ENCODE assay signal across 8 cellular contexts in genomic region chr19:55486971-55487883, GRCh38. TPM values are rescaled to one million over a fixed set of nuclear protein-coding genes. Genes with fewer than 3 reads are reported as not detected.
DNase-seq lines count a peak whose midpoint lies in the region; ATAC-seq, FAIRE-seq and TF ChIP-seq lines count a peak whose summit lies in the region.

No MANE protein-coding gene starts in this region.

- H3K27ac ChIP-seq in SJCRH30 (peak overlapping the region; percentile 96), body of pancreas (peak overlapping the region in 3 of 4 donors; percentile 12 to 64 (median 57)), keratinocyte (ENCODE audit: control insufficient read depth, insufficient read depth, low read length) (peak overlapping the region; percentile 77)

- no peak for TF ChIP-seq POLR2A in body of pancreas (IDR thresholded peaks at IDR 0.05)

- H3K79me2 ChIP-seq in keratinocyte (ENCODE audit: control insufficient read depth, insufficient read depth, low read length), result no peaks in the 10 kb centered on the region

- H3K4me1 ChIP-seq in SJCRH30 (peaks cover 33% of the 10 kb centered on the region), body of pancreas (peaks cover 39% of the 10 kb centered on the region), keratinocyte (ENCODE audit: control insufficient read depth, extremely low read depth, insufficient read depth, low read length) (peaks cover 31% of the 10 kb centered on the region)

- ATAC-seq in body of pancreas (no peak), GM18867 (IDR thresholded peaks at IDR 0.05; ENCODE audit: unreplicated experiment) (no peak), HG02759 (IDR thresholded peaks at IDR 0.05; ENCODE audit: unreplicated experiment) (no peak)

- H3K4me3 ChIP-seq in SJCRH30, result peak overlapping the region; percentile 29
- H3K4me3 ChIP-seq in body of pancreas, result no peak overlapping the region
- peak overlapping the region in 2 of 3 experiments; percentile 42 to 46 for H3K4me3 ChIP-seq in keratinocyte (ENCODE audit: control insufficient read depth in 2 of 3, extremely low read depth in 1 of 3, insufficient read depth in 2 of 3, low read depth in 1 of 3, low read length in 3 of 3)

- dilution Hi-C loops in keratinocyte (cut with MboI; ENCODE audit: extremely low pct_ligation_motif_present, low sequenced_read_pairs), result no loop called here

- peaks cover 3% of the 10 kb centered on the region for H3K9me1 ChIP-seq in keratinocyte (ENCODE audit: control insufficient read depth, extremely low read depth, insufficient read depth, low read length)

- peak; percentile 88 for FAIRE-seq in G401.6 (lab: Jason Lieb, UNC)
- FAIRE-seq in keratinocyte (lab: Jason Lieb, UNC), result peak; percentile 79

- H4K20me1 ChIP-seq in keratinocyte (ENCODE audit: control insufficient read depth, extremely low read depth, insufficient read depth, low read length), result no peaks in the 10 kb centered on the region

- H3K36me3 ChIP-seq in SJCRH30 (no peaks in the 10 kb centered on the region), body of pancreas (replicated peaks in 1 of 2; ENCODE audit: insufficient read depth in 1 of 2, low read depth in 2 of 2) (no peaks in the 10 kb centered on the region), keratinocyte (ENCODE audit: control insufficient read depth in 2 of 2, extremely low read depth in 1 of 2, insufficient read depth in 2 of 2, low read length in 2 of 2) (peaks cover 0 to 5% of the 10 kb centered on the region in 2 experiments)

- DNase-seq in SJCRH30 (peak; percentile 92 to 94), body of pancreas (no peak), keratinocyte (ENCODE audit: low read depth, low spot score) (peak; percentile 23), NCI-H82 (lab: John Stamatoyannopoulos, UW) (no peak)
- DNase-seq in stimulated activated CD4-positive, alpha-beta T cell treated with anti-CD3 and anti-CD28 coated beads, Interleukin-2, amount 100 ng/mL, for 4 hours (ENCODE audit: low read depth), result peak; percentile 52

- H3K9me3 ChIP-seq in SJCRH30 (replicated peaks), result no peaks in the 10 kb centered on the region
- no peaks in the 10 kb centered on the region for H3K9me3 ChIP-seq in body of pancreas
- no peaks in the 10 kb centered on the region for H3K9me3 ChIP-seq in keratinocyte (ENCODE audit: control insufficient read depth, low read depth, low read length)

- H3K4me2 ChIP-seq in keratinocyte (ENCODE audit: control insufficient read depth, extremely low read depth, insufficient read depth, low read depth, low read length), result peak overlapping the region; percentile 52

- H2AFZ ChIP-seq in keratinocyte (ENCODE audit: control insufficient read depth, low read length), result no peak overlapping the region

- H3K27me3 ChIP-seq in SJCRH30, result no peaks in the 10 kb centered on the region
- H3K27me3 ChIP-seq in body of pancreas, result no peaks in the 10 kb centered on the region
- H3K27me3 ChIP-seq in keratinocyte (ENCODE audit: control insufficient read depth, extremely low read depth, insufficient read depth, low read length), result peaks cover 17% of the 10 kb centered on the region

- H3K9ac ChIP-seq in keratinocyte (ENCODE audit: control insufficient read depth, extremely low read depth, insufficient read depth, low read length), result peak overlapping the region; percentile 63

- intact Hi-C loops in body of pancreas (cut with DNase I), result no loop called here

- WGBS in body of pancreas, 2 donors, result 38 to 42% methylated on average over 10 to 26 of the region's 26 CpGs

- TF ChIP-seq CTCF in body of pancreas (IDR thresholded peaks at IDR 0.05) (no peak), keratinocyte (optimal IDR thresholded peaks at IDR 0.05 in 1 of 3, IDR thresholded peaks at IDR 0.05 in 1 of 3, conservative IDR thresholded peaks at IDR 0.05 in 1 of 3; ENCODE audit: extremely low read depth in 1 of 3, insufficient read depth in 2 of 3, low read length in 3 of 3) (no peak)

RNA-seq across cellular contexts. Expression of gene SSC5D, which starts 1.0 kb away (rescaled TPM):
- total RNA-seq in SJCRH30 (2014; rRNA removed; shearing (Covaris generic)), result 3.1 and 3.8 TPM in 2 replicates
- total RNA-seq in body of pancreas, result 1 to 10 TPM; 2.6 to 3.3 TPM
- polyA plus RNA-seq in keratinocyte, result not detected in 3 replicates
- polyA plus RNA-seq in keratinocyte (2011; ENCODE audit: low read depth), result not detected
- 0.01 TPM in 1 of 2 replicates, not detected in the other for polyA plus RNA-seq in keratinocyte (2011; cell fraction: cytosol; rRNA removed)
- polyA plus RNA-seq in keratinocyte (2011; cell fraction: nucleus; rRNA removed), result 0.09 and 0.10 TPM in 2 replicates
- polyA plus RNA-seq in keratinocyte (2012; ENCODE audit: low replicate concordance), result 0.03 TPM in 1 of 2 replicates, not detected in the other
- not detected in 3 replicates for polyA minus RNA-seq in keratinocyte
- not detected for polyA minus RNA-seq in keratinocyte (2011; cell fraction: cytosol; rRNA and poly(A)+ RNA removed)
- polyA minus RNA-seq in keratinocyte (2011; cell fraction: nucleus; rRNA and poly(A)+ RNA removed), result not detected in 2 replicates

RNA-seq across cellular contexts. Expression of gene NAT14, which starts 2.2 kb away (rescaled TPM):
- total RNA-seq in SJCRH30 (2014; rRNA removed; shearing (Covaris generic)), result 22.1 and 25.9 TPM in 2 replicates
- 1 to 10 TPM; 4.2 to 8.2 TPM for total RNA-seq in body of pancreas
- polyA plus RNA-seq in keratinocyte, result 11.0 to 12.5 TPM (median 11.9 TPM) in 3 replicates
- polyA plus RNA-seq in keratinocyte (2011; ENCODE audit: low read depth), result 0.66 TPM
- 7.2 and 15.0 TPM in 2 replicates for polyA plus RNA-seq in keratinocyte (2011; cell fraction: cytosol; rRNA removed)
- polyA plus RNA-seq in keratinocyte (2011; cell fraction: nucleus; rRNA removed), result 21.8 and 24.6 TPM in 2 replicates
- polyA plus RNA-seq in keratinocyte (2012; ENCODE audit: low replicate concordance), result 6.8 and 20.9 TPM in 2 replicates
- 2.2 to 14.3 TPM (median 2.7 TPM) in 3 replicates for polyA minus RNA-seq in keratinocyte
- 6.7 TPM for polyA minus RNA-seq in keratinocyte (2011; cell fraction: cytosol; rRNA and poly(A)+ RNA removed)
- polyA minus RNA-seq in keratinocyte (2011; cell fraction: nucleus; rRNA and poly(A)+ RNA removed), result 2.6 and 3.3 TPM in 2 replicates

RNA-seq across cellular contexts. Expression of gene ZNF628, which starts 10.8 kb away (rescaled TPM):
- total RNA-seq in SJCRH30 (2014; rRNA removed; shearing (Covaris generic)), result 2.9 and 3.6 TPM in 2 replicates
- 1 to 10 TPM; 3.4 to 8.2 TPM for total RNA-seq in body of pancreas
- polyA plus RNA-seq in keratinocyte, result 0.22 to 1.5 TPM (median 0.39 TPM) in 3 replicates
- polyA plus RNA-seq in keratinocyte (2011; ENCODE audit: low read depth), result 0.72 TPM
- 0.29 and 1.6 TPM in 2 replicates for polyA plus RNA-seq in keratinocyte (2011; cell fraction: cytosol; rRNA removed)
- 1.5 and 2.0 TPM in 2 replicates for polyA plus RNA-seq in keratinocyte (2011; cell fraction: nucleus; rRNA removed)
- polyA plus RNA-seq in keratinocyte (2012; ENCODE audit: low replicate concordance), result 1.9 and 5.8 TPM in 2 replicates
- 0.19 to 1.6 TPM (median 0.23 TPM) in 3 replicates for polyA minus RNA-seq in keratinocyte
- polyA minus RNA-seq in keratinocyte (2011; cell fraction: cytosol; rRNA and poly(A)+ RNA removed), result 7.1 TPM
- polyA minus RNA-seq in keratinocyte (2011; cell fraction: nucleus; rRNA and poly(A)+ RNA removed), result 3.0 and 3.1 TPM in 2 replicates

RNA-seq across cellular contexts. Expression of gene C19orf85, which starts 22.7 kb away (rescaled TPM):
- total RNA-seq in SJCRH30 (2014; rRNA removed; shearing (Covaris generic)), result not detected in 2 replicates
- not detected for total RNA-seq in body of pancreas
- polyA plus RNA-seq in keratinocyte, result not detected in 3 replicates
- not detected for polyA plus RNA-seq in keratinocyte (2011; ENCODE audit: low read depth)
- polyA plus RNA-seq in keratinocyte (2011; cell fraction: cytosol; rRNA removed), result not detected in 2 replicates
- 0.11 TPM in 1 of 2 replicates, not detected in the other for polyA plus RNA-seq in keratinocyte (2011; cell fraction: nucleus; rRNA removed)
- polyA plus RNA-seq in keratinocyte (2012; ENCODE audit: low replicate concordance), result not detected in 2 replicates
- polyA minus RNA-seq in keratinocyte, result not detected in 3 replicates
- polyA minus RNA-seq in keratinocyte (2011; cell fraction: cytosol; rRNA and poly(A)+ RNA removed), result not detected
- not detected in 2 replicates for polyA minus RNA-seq in keratinocyte (2011; cell fraction: nucleus; rRNA and poly(A)+ RNA removed)

RNA-seq across cellular contexts. Expression of gene ISOC2, which starts 25.8 kb away (rescaled TPM):
- 63.2 and 70.8 TPM in 2 replicates for total RNA-seq in SJCRH30 (2014; rRNA removed; shearing (Covaris generic))
- 10 to 100 TPM; 38.4 to 75.8 TPM for total RNA-seq in body of pancreas
- polyA plus RNA-seq in keratinocyte, result 24.5 to 37.7 TPM (median 34.7 TPM) in 3 replicates
- polyA plus RNA-seq in keratinocyte (2011; ENCODE audit: low read depth), result 3.6 TPM
- 19.0 and 53.3 TPM in 2 replicates for polyA plus RNA-seq in keratinocyte (2011; cell fraction: cytosol; rRNA removed)
- 13.6 and 19.3 TPM in 2 replicates for polyA plus RNA-seq in keratinocyte (2011; cell fraction: nucleus; rRNA removed)
- 19.2 and 57.8 TPM in 2 replicates for polyA plus RNA-seq in keratinocyte (2012; ENCODE audit: low replicate concordance)
- 10.9 to 29.3 TPM (median 12.3 TPM) in 3 replicates for polyA minus RNA-seq in keratinocyte
- 56.0 TPM for polyA minus RNA-seq in keratinocyte (2011; cell fraction: cytosol; rRNA and poly(A)+ RNA removed)
- polyA minus RNA-seq in keratinocyte (2011; cell fraction: nucleus; rRNA and poly(A)+ RNA removed), result 15.2 and 17.7 TPM in 2 replicates

Comparison
In these comparisons a context has a peak if more than half of its experiments do, and no peak if none do; other contexts are left out.
1. DNase-seq: peak in SJCRH30 (2 of 2), keratinocyte (single experiment) and stimulated activated CD4-positive, alpha-beta T cell treated with anti-CD3 and anti-CD28 coated beads, Interleukin-2, amount 100 ng/mL, for 4 hours (single experiment); none in body of pancreas (0 of 4) and NCI-H82 (single experiment).
2. H3K4me3 ChIP-seq: peak in SJCRH30 (single experiment) and keratinocyte (2 of 3); none in body of pancreas (0 of 2).
3. Peak in every context shown above with its lines, with median percentiles within 50 percentile points of each other: H3K27ac ChIP-seq.